Comparison of ENCODE assay signal across 11 cellular contexts in genomic region chr7:151851782-151852181, GRCh38. TPM values are rescaled to one million over a fixed set of nuclear protein-coding genes. Genes with fewer than 3 reads are reported as not detected.
DNase-seq lines count a peak whose midpoint lies in the region; ATAC-seq and TF ChIP-seq lines count a peak whose summit lies in the region.
"Had no signal": no experiment of that assay in that cellular context is flagged by ENCODE, and none has a peak within 500 bp of the region (broad histone marks: within the 10 kb centered on the region; RNA-seq: fewer than 3 reads in every experiment).

No MANE protein-coding gene starts in this region.

- H3K4me1 Mint-ChIP-seq in stimulated activated effector memory CD8-positive, alpha-beta T cell treated with anti-CD3 and anti-CD28 coated beads, Interleukin-12 subunit alpha, Interleukin-12 subunit beta, amount 100 ng/mL, for 72 hours = peaks cover 32% of the 10 kb centered on the region
- H3K4me1 Mint-ChIP-seq in H9 = peaks cover 0 to 17% of the 10 kb centered on the region in 2 experiments; a peak in 2 of 4 replicates

- H3K36me3 ChIP-seq in Peyer's patch (no peaks in the 10 kb centered on the region), heart left ventricle (no peaks in the 10 kb centered on the region), hepatocyte (replicated peaks; ENCODE audit: insufficient read depth, low read depth) (no peaks in the 10 kb centered on the region)

- no peaks in the 10 kb centered on the region for H3K23me2 ChIP-seq in H9 (ENCODE audit: insufficient read length, low read depth, low read length, poor library complexity, severe bottlenecking)

- peak overlapping the region; percentile 89 for H3K27ac Mint-ChIP-seq in stimulated activated effector memory CD8-positive, alpha-beta T cell treated with anti-CD3 and anti-CD28 coated beads, Interleukin-12 subunit alpha, Interleukin-12 subunit beta, amount 100 ng/mL, for 72 hours
- no peak overlapping the region for H3K27ac Mint-ChIP-seq in H9
- H3K27ac Mint-ChIP-seq: endodermal cell had no signal

- no peaks in the 10 kb centered on the region for H3K36me3 Mint-ChIP-seq in stimulated activated effector memory CD8-positive, alpha-beta T cell treated with anti-CD3 and anti-CD28 coated beads, Interleukin-12 subunit alpha, Interleukin-12 subunit beta, amount 100 ng/mL, for 72 hours
- no peaks in the 10 kb centered on the region for H3K36me3 Mint-ChIP-seq in H9 (ENCODE audit: insufficient read depth in 1 of 3, low read depth in 3 of 3)

- H2BK120ac ChIP-seq in H9 (ENCODE audit: low read depth, low read length, poor library complexity, severe bottlenecking) = no peak overlapping the region

- H2AFZ ChIP-seq in H9 (ENCODE audit: low read length) (no peak overlapping the region), hepatocyte (no peak overlapping the region)

- no peak overlapping the region for H3K18ac ChIP-seq in H9 (ENCODE audit: insufficient read length, low read depth, low read length)

- H3K4me3 Mint-ChIP-seq in stimulated activated effector memory CD8-positive, alpha-beta T cell treated with anti-CD3 and anti-CD28 coated beads, Interleukin-12 subunit alpha, Interleukin-12 subunit beta, amount 100 ng/mL, for 72 hours = peak overlapping the region; percentile 64
- H3K4me3 Mint-ChIP-seq in H9 = no peak overlapping the region
- H3K4me3 Mint-ChIP-seq: endodermal cell had no signal

- no peak overlapping the region for H3K9ac ChIP-seq in H9 (ENCODE audit: extremely low read depth, insufficient read length, low read length)

- H3K27me3 Mint-ChIP-seq in H9 (ENCODE audit: low read depth) = peaks cover 2% of the 10 kb centered on the region

- H3K56ac ChIP-seq in H9 (ENCODE audit: insufficient read length, low read depth, low read length) = no peak overlapping the region

- no peak overlapping the region for H2BK20ac ChIP-seq in H9 (ENCODE audit: low read depth, low read length, poor library complexity, severe bottlenecking)

- TF ChIP-seq CTCF in Peyer's patch (IDR thresholded peaks at IDR 0.05) = no peak
- TF ChIP-seq CTCF in heart left ventricle (IDR thresholded peaks at IDR 0.05) = no peak
- no peak for TF ChIP-seq CTCF in H9 (conservative IDR thresholded peaks at IDR 0.05)
- TF ChIP-seq CTCF in hepatocyte (IDR thresholded peaks at IDR 0.05; ENCODE audit: poor library complexity) = no peak

- no peak overlapping the region for H3K4me2 ChIP-seq in H9 (ENCODE audit: insufficient read depth, insufficient read length, low read length)
- H3K4me2 ChIP-seq in hepatocyte = no peak overlapping the region

- H4K20me1 ChIP-seq in H9 (ENCODE audit: control insufficient read depth, insufficient read depth, insufficient read length) = no peaks in the 10 kb centered on the region
- no peaks in the 10 kb centered on the region for H4K20me1 ChIP-seq in hepatocyte (ENCODE audit: insufficient read depth, poor library complexity, severe bottlenecking)

- intact Hi-C loops in heart left ventricle (cut with DNase I) = loop anchor here in 1 of 10 donors (10.0 kb wide), 1 partner anchor 67 kb away; no protein-coding TSS in a partner anchor

- H3K4me3 ChIP-seq in Peyer's patch (peak overlapping the region in 3 of 4 donors; percentile 15 to 43 (median 17)), heart left ventricle (peak overlapping the region in 5 of 12 donors; percentile 2 to 43 (median 15)), hepatocyte (no peak overlapping the region)

- no peak overlapping the region for H2BK12ac ChIP-seq in H9 (ENCODE audit: insufficient read length, low read depth, low read length)

- no peak overlapping the region for H3K23ac ChIP-seq in H9 (ENCODE audit: insufficient read length, low read depth, low read length)

- H3K27ac ChIP-seq in Peyer's patch = peak overlapping the region in 2 of 4 donors; percentile 13 to 69
- H3K27ac ChIP-seq in heart left ventricle = peak overlapping the region in 2 of 12 donors; percentile 5 to 85
- H3K27ac ChIP-seq in H9 (ENCODE audit: insufficient read length, low read depth, low read length) = no peak overlapping the region
- no peak overlapping the region for H3K27ac ChIP-seq in hepatocyte
- H3K27ac ChIP-seq: 22Rv1 had no signal

- H3K4ac ChIP-seq in H9 (ENCODE audit: low read depth, low read length) = no peak overlapping the region

- no peak overlapping the region for H3T11ph ChIP-seq in H9 (ENCODE audit: low read length)

- H3K4me1 ChIP-seq in Peyer's patch (peaks cover 0 to 8% (median 0%) of the 10 kb centered on the region in 4 donors), heart left ventricle (peaks cover 0 to 39% (median 4%) of the 10 kb centered on the region in 12 donors), H9 (ENCODE audit: insufficient read depth, low read length) (no peaks in the 10 kb centered on the region), hepatocyte (ENCODE audit: insufficient read depth) (no peaks in the 10 kb centered on the region)

- H3K79me1 ChIP-seq in H9 (ENCODE audit: insufficient read depth, low read depth, low read length, poor library complexity, severe bottlenecking) = no peaks in the 10 kb centered on the region

- no peak overlapping the region for H4K5ac ChIP-seq in H9 (ENCODE audit: insufficient read length, low read depth, low read length)

- peak; percentile 43 to 66 (median 48) for ATAC-seq in heart left ventricle
- peak; percentile 44 for ATAC-seq in stimulated activated effector memory CD8-positive, alpha-beta T cell treated with anti-CD3 and anti-CD28 coated beads, Interleukin-12 subunit alpha, Interleukin-12 subunit beta, amount 100 ng/mL, for 72 hours

- H4K8ac ChIP-seq in H9 (replicated peaks; ENCODE audit: insufficient read length, low read depth, low read length) = no peak overlapping the region

- no peak overlapping the region for H3K14ac ChIP-seq in H9 (ENCODE audit: insufficient read depth, low read length)

- H2BK5ac ChIP-seq in H9 (ENCODE audit: insufficient read length, low read length) = no peak overlapping the region

- H2BK15ac ChIP-seq in H9 (ENCODE audit: low read depth, low read length) = no peak overlapping the region

- no peaks in the 10 kb centered on the region for H3K9me3 Mint-ChIP-seq in stimulated activated effector memory CD8-positive, alpha-beta T cell treated with anti-CD3 and anti-CD28 coated beads, Interleukin-12 subunit alpha, Interleukin-12 subunit beta, amount 100 ng/mL, for 72 hours
- H3K9me3 Mint-ChIP-seq in H9 = no peaks in the 10 kb centered on the region
- H3K9me3 Mint-ChIP-seq: endodermal cell had no signal

- 45 to 54% (median 51%) methylated on average over 12 to 13 of the region's 13 CpGs for WGBS in heart left ventricle, 4 donors
- WGBS in H9 (ENCODE audit: extremely low coverage, insufficient read length, low lambda C conversion rate) = no CpG with 5 or more reads among the region's 13 CpGs
- 83% methylated on average over 13 of the region's 13 CpGs for whole genome bisulfite sequencing in hepatocyte (ENCODE audit: low lambda C conversion rate, missing lambda C conversion rate)

- H3K79me2 ChIP-seq in H9 (ENCODE audit: insufficient read depth, low read length) (no peaks in the 10 kb centered on the region), hepatocyte (no peaks in the 10 kb centered on the region)

- DNase-seq in DMS53 (lab: John Stamatoyannopoulos, UW) = peak; percentile 34
- no peak for DNase-seq in DMS53 treated with DMSO at 0.1 percent for 48 hours (lab: John Stamatoyannopoulos, UW; ENCODE audit: unreplicated experiment)
- DNase-seq in Peyer's patch = no peak
- DNase-seq in heart left ventricle = peak in 3 of 5 donors; percentile 47 to 54 (median 51)
- no peak for DNase-seq in stimulated activated effector memory CD8-positive, alpha-beta T cell treated with anti-CD3 and anti-CD28 coated beads, Interleukin-12 subunit alpha, Interleukin-12 subunit beta, amount 100 ng/mL, for 72 hours (ENCODE audit: low spot score in 2 of 2)
- no peak for DNase-seq in H9
- DNase-seq in hepatocyte (ENCODE audit: low spot score) = no peak
- DNase-seq in activated gamma-delta T cell (lab: John Stamatoyannopoulos, UW) = no peak
- DNase-seq: endodermal cell, NCI-H2081 had no signal

- no peak overlapping the region for H2AK5ac ChIP-seq in H9 (ENCODE audit: insufficient read length, low read length)

- H3K9me3 ChIP-seq in Peyer's patch (no peaks in the 10 kb centered on the region), heart left ventricle (no peaks in the 10 kb centered on the region), H9 (ENCODE audit: control insufficient read depth, low read depth, low read length) (no peaks in the 10 kb centered on the region), hepatocyte (ENCODE audit: low read depth) (no peaks in the 10 kb centered on the region)

- H4K91ac ChIP-seq in H9 (ENCODE audit: insufficient read length, low read depth, low read length) = no peak overlapping the region

- H3K27me3 ChIP-seq in Peyer's patch (no peaks in the 10 kb centered on the region), heart left ventricle (no peaks in the 10 kb centered on the region), H9 (ENCODE audit: insufficient read depth, low read length) (no peaks in the 10 kb centered on the region), hepatocyte (no peaks in the 10 kb centered on the region)

- TF ChIP-seq POLR2A in Peyer's patch (IDR thresholded peaks at IDR 0.05) (no peak), heart left ventricle (IDR thresholded peaks at IDR 0.05) (no peak)

- H3K9me2 ChIP-seq in hepatocyte (replicated peaks; ENCODE audit: insufficient read depth) = no peaks in the 10 kb centered on the region

RNA-seq across cellular contexts. Expression of gene PRKAG2, which starts 25.1 kb away (rescaled TPM):
- total RNA-seq in Peyer's patch (10 to 100 TPM; 38.8 to 94.4 (median 73.2) TPM), heart left ventricle (100 to 1,000 TPM in 7 of 9 donors, 10 to 100 TPM in 2; 50.2 to 179 (median 108) TPM), H9 (2021) (11.8 and 12.3 TPM in 2 replicates), hepatocyte (14.0 and 17.8 TPM in 2 replicates)
- polyA plus RNA-seq in heart left ventricle (100 to 1,000 TPM in 1 of 2 donors, 10 to 100 TPM in 1; 61.3 to 119 TPM), hepatocyte (21.8 and 23.4 TPM in 2 replicates)

Comparison
In these comparisons a context has a peak if more than half of its experiments do, and no peak if none do; other contexts are left out.
1. DNase-seq: peak in DMS53 (single experiment) and heart left ventricle (3 of 5); none in DMS53 treated with DMSO at 0.1 percent for 48 hours (single experiment), Peyer's patch (0 of 3), stimulated activated effector memory CD8-positive, alpha-beta T cell treated with anti-CD3 and anti-CD28 coated beads, Interleukin-12 subunit alpha, Interleukin-12 subunit beta, amount 100 ng/mL, for 72 hours (0 of 2), H9 (single experiment), hepatocyte (single experiment) and activated gamma-delta T cell (single experiment).